ENCODE assay signal across 11 cellular contexts in the genomic region with DNA sequence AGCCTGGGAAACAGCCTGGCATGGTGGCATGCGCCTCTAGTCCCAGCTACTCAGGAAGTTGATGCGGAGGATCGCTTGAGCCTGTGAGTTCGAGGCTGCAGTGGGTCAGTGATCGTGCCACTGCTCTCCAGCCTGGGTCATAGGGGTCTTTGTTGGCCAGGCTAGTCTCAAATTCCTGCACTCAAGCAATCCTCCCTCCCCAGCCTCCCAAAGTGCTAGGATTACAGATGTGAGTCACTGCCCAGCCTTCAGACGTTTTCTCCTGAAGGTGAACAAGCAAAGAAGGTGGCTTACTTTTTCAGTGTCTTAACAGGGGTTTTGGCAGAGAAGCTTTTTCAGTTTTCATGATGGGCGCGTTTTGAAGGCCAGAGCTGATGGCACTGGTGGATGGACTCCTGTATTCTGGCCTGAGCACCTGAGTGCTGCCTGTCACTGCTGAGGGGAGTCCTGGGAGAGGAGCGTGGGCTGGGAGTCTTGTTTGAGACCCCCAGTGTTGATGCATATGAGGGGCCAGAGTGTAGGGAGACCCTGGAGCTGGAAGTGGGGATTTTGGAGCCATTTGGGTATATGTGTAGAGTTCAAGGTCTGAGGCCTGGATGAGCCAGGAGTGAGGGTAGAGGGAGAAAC. TPM values are rescaled to one million over a fixed set of nuclear protein-coding genes. Genes with fewer than 3 reads are reported as not detected.
DNase-seq lines count a peak whose midpoint lies in the region; TF ChIP-seq lines count a peak whose summit lies in the region.
"Had no signal": no experiment of that assay in that cellular context is flagged by ENCODE, and none has a peak within 500 bp of the region (broad histone marks: within the 10 kb centered on the region; RNA-seq: fewer than 3 reads in every experiment).

No MANE protein-coding gene starts in this region.

- POLR2A ChIA-PET in CD4-positive, alpha-beta memory T cell (lab: Charles Lee; ENCODE audit: partially characterized antibody) = no interaction called here

- TF ChIP-seq CTCF in neural progenitor cell (IDR thresholded peaks at IDR 0.05) (no peak), right atrium auricular region (IDR thresholded peaks at IDR 0.05) (no peak)

- H3K36me3 ChIP-seq in CD4-positive, alpha-beta memory T cell (ENCODE audit: insufficient read depth, low read length) = peaks cover 10% of the 10 kb centered on the region
- peaks cover 8% of the 10 kb centered on the region for H3K36me3 ChIP-seq in neural progenitor cell
- peaks cover 14% of the 10 kb centered on the region for H3K36me3 ChIP-seq in right atrium auricular region

- H3F3A ChIP-seq in neural progenitor cell (ENCODE audit: low read depth) = no peaks in the 10 kb centered on the region

- peak overlapping the region in 1 of 8 donors; percentile 10 for H3K4me3 Mint-ChIP-seq in CD4-positive, alpha-beta memory T cell
- peak overlapping the region; percentile 48 for H3K4me3 Mint-ChIP-seq in neural progenitor cell
- H3K4me3 Mint-ChIP-seq: memory B cell; stimulated activated memory B cell treated with anti-CD40 and anti-IgM and Interleukin-4, amounts not matched to agents 10 μg/mL and 1 μg/mL and 100 μg/mL, for 72 hours had no signal

- H3K27ac Mint-ChIP-seq in CD4-positive, alpha-beta memory T cell = peak overlapping the region in 4 of 7 donors; percentile 36 to 81 (median 75)
- H3K27ac Mint-ChIP-seq in neural progenitor cell = peak overlapping the region; percentile 72
- H3K27ac Mint-ChIP-seq: memory B cell; stimulated activated memory B cell treated with anti-CD40 and anti-IgM and Interleukin-4, amounts not matched to agents 10 μg/mL and 1 μg/mL and 100 μg/mL, for 72 hours had no signal

- H3K4me3 ChIP-seq in CD4-positive, alpha-beta memory T cell (ENCODE audit: low read length in 2 of 2) = no peak overlapping the region
- H3K4me3 ChIP-seq in neural progenitor cell (no peak overlapping the region), right atrium auricular region (no peak overlapping the region)

- H3K4me2 ChIP-seq in neural progenitor cell = no peak overlapping the region

- no peaks in the 10 kb centered on the region for H3K9me3 Mint-ChIP-seq in CD4-positive, alpha-beta memory T cell
- H3K9me3 Mint-ChIP-seq in neural progenitor cell = no peaks in the 10 kb centered on the region
- H3K9me3 Mint-ChIP-seq: memory B cell; stimulated activated memory B cell treated with anti-CD40 and anti-IgM and Interleukin-4, amounts not matched to agents 10 μg/mL and 1 μg/mL and 100 μg/mL, for 72 hours had no signal

- peaks cover 21% of the 10 kb centered on the region for H3K4me1 ChIP-seq in CD4-positive, alpha-beta memory T cell (ENCODE audit: insufficient read depth, low read length)
- H3K4me1 ChIP-seq in neural progenitor cell = peaks cover 3% of the 10 kb centered on the region
- peaks cover 0 to 52% of the 10 kb centered on the region in 2 donors for H3K4me1 ChIP-seq in right atrium auricular region

- H4K20me1 ChIP-seq in neural progenitor cell (ENCODE audit: low read depth) = peaks cover 91% of the 10 kb centered on the region

- H3K4me1 Mint-ChIP-seq in CD4-positive, alpha-beta memory T cell = peaks cover 13 to 48% (median 15%) of the 10 kb centered on the region in 4 donors
- peaks cover 25% of the 10 kb centered on the region for H3K4me1 Mint-ChIP-seq in neural progenitor cell

- peaks cover 4 to 20% of the 10 kb centered on the region in 2 donors for H3K36me3 Mint-ChIP-seq in CD4-positive, alpha-beta memory T cell
- H3K36me3 Mint-ChIP-seq in neural progenitor cell = peaks cover 7% of the 10 kb centered on the region

- H3K27me3 Mint-ChIP-seq in CD4-positive, alpha-beta memory T cell = no peaks in the 10 kb centered on the region
- H3K27me3 Mint-ChIP-seq in neural progenitor cell (ENCODE audit: insufficient read depth, low read depth) = no peaks in the 10 kb centered on the region
- H3K27me3 Mint-ChIP-seq: memory B cell; stimulated activated memory B cell treated with anti-CD40 and anti-IgM and Interleukin-4, amounts not matched to agents 10 μg/mL and 1 μg/mL and 100 μg/mL, for 72 hours had no signal

- no peak overlapping the region for H3K27ac ChIP-seq in CD4-positive, alpha-beta memory T cell (ENCODE audit: low read depth, low read length)
- peak overlapping the region; percentile 50 for H3K27ac ChIP-seq in cingulate gyrus (ENCODE audit: low read depth, low read length)
- H3K27ac ChIP-seq in neural progenitor cell = no peak overlapping the region
- H3K27ac ChIP-seq in right atrium auricular region = no peak overlapping the region

- no peak for DNase-seq in CD4-positive, alpha-beta memory T cell
- DNase-seq in HT1080 (ENCODE audit: low read depth) = peak; percentile 26
- no peak for DNase-seq in neural progenitor cell (ENCODE audit: low spot score)
- DNase-seq in SW 1271 (lab: John Stamatoyannopoulos, UW) = no peak
- no peak for DNase-seq in right atrium auricular region (ENCODE audit: low spot score)
- no peak for DNase-seq in GM19238 (ENCODE audit: insufficient read length, low spot score)
- DNase-seq: activated effector memory CD4-positive, alpha-beta T cell treated with anti-CD3 and anti-CD28 coated beads, Interleukin-2, amount 50 U/mL, for 16 hours; SHP77 treated with DMSO at 0.1 percent for 48 hours had no signal

- no peaks in the 10 kb centered on the region for H3K9me3 ChIP-seq in CD4-positive, alpha-beta memory T cell (ENCODE audit: control insufficient read depth in 1 of 2, low read length in 2 of 2)
- no peaks in the 10 kb centered on the region for H3K9me3 ChIP-seq in neural progenitor cell (ENCODE audit: low read depth)
- no peaks in the 10 kb centered on the region for H3K9me3 ChIP-seq in right atrium auricular region

- intact Hi-C loops in CD4-positive, alpha-beta memory T cell (cut with micrococcal nuclease) = no loop called here

- H3K9ac ChIP-seq in neural progenitor cell = no peak overlapping the region

- H2AFZ ChIP-seq in neural progenitor cell (replicated peaks) = no peak overlapping the region

- CTCF ChIA-PET in CD4-positive, alpha-beta memory T cell (lab: Charles Lee; ENCODE audit: partially characterized antibody) = interaction anchor here (2.4 kb wide), 1 partner anchor 10 kb away, joined by 7 read pairs; no protein-coding TSS in a partner anchor

- no peaks in the 10 kb centered on the region for H3K27me3 ChIP-seq in CD4-positive, alpha-beta memory T cell (ENCODE audit: insufficient read depth, low read length)
- H3K27me3 ChIP-seq in neural progenitor cell (no peaks in the 10 kb centered on the region), right atrium auricular region (no peaks in the 10 kb centered on the region)

- peaks cover 100% of the 10 kb centered on the region for H3K79me2 ChIP-seq in neural progenitor cell (ENCODE audit: low read depth)

RNA-seq across cellular contexts. Expression of a gene that starts 41.4 kb away (rescaled TPM):
- total RNA-seq in CD4-positive, alpha-beta memory T cell = 10 to 100 TPM; 51.5 to 57.5 TPM
- polyA plus RNA-seq in CD4-positive, alpha-beta memory T cell = 1 to 10 TPM; 1.3 to 6.8 TPM
- total RNA-seq in HT1080 (2014; rRNA removed; shearing (Covaris generic)) = 35.0 and 47.8 TPM in 2 replicates
- polyA plus RNA-seq in HT1080 (2015; cell fraction: cytosol; rRNA removed) = 30.5 and 32.7 TPM in 2 replicates
- 22.6 and 28.7 TPM in 2 replicates for polyA plus RNA-seq in HT1080 (2015; cell fraction: nucleus; rRNA removed)
- total RNA-seq in neural progenitor cell (ENCODE audit: low replicate concordance) (28.1 and 45.9 TPM in 2 replicates), right atrium auricular region (10 to 100 TPM; 27.8 to 40.3 TPM)
